Comparison of ENCODE assay signal across 22 cellular contexts in the genomic region with DNA sequence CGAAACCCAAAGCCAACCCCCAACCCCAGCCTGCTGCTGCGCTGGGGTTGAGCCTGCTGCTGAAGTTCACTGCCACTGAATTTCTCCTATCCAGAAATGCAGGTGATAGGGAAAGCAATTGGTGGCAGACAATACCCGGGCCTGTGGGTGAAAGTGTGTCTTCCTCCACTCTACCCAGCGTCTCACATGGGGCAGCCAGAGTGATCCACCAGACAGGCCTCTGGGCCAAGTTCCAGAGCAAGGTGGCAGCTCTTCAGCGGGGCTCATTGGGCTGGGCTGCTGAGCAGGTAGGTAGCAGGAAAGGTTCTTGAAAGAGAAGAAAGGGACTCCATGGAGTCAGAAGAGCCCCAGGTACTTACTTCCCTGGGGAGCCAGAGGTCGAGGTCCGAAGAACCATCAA. TPM values are rescaled to one million over a fixed set of nuclear protein-coding genes. Genes with fewer than 3 reads are reported as not detected.
"Had no signal": no experiment of that assay in that cellular context is flagged by ENCODE, and none has a peak within 500 bp of the region (broad histone marks: within the 10 kb centered on the region; RNA-seq: fewer than 3 reads in every experiment).

No MANE protein-coding gene starts in this region.

- H3K4me3 ChIP-seq: lower lobe of right lung, neural progenitor cell, spleen, transverse colon had no signal

- H3K4me2 ChIP-seq: neural progenitor cell had no signal

- H3K36me3 ChIP-seq: lower lobe of right lung, neural progenitor cell, spleen, transverse colon had no signal

- H3K4me1 ChIP-seq: lower lobe of right lung, neural progenitor cell, spleen had no signal

- DNase-seq: activated CD4-positive, alpha-beta T cell treated with anti-CD3 and anti-CD28 coated beads for 1 hour; activated CD8-positive, alpha-beta memory T cell treated with anti-CD3 and anti-CD28 coated beads for 24 hours; activated CD8-positive, alpha-beta memory T cell treated with anti-CD3 and anti-CD28 coated beads, Interleukin-2, amount 50 U/mL, for 4 hours; activated naive CD4-positive, alpha-beta T cell treated with anti-CD3 and anti-CD28 coated beads for 36 hours; activated naive CD8-positive, alpha-beta T cell treated with anti-CD3 and anti-CD28 coated beads, Interleukin-2, amount 10 ng/mL, durations not matched to agents 7 days and 5 days; activated T-cell treated with anti-CD3 and anti-CD28 coated beads, Interleukin-2, amount 50 U/mL, for 4 hours; amniotic stem cell; dermis blood vessel endothelial cell; effector memory CD4-positive, alpha-beta T cell; islet precursor cell; left colon; lower lobe of right lung; mesendoderm; naive thymus-derived CD4-positive, alpha-beta T cell; stimulated activated CD4-positive, alpha-beta T cell treated with anti-CD3 and anti-CD28 coated beads, Interleukin-4, amount 100 ng/mL, for 1 hour; stimulated activated naive CD4-positive, alpha-beta T cell; T-helper 9 cell; transverse colon had no signal

- H2AFZ ChIP-seq: neural progenitor cell had no signal

- H3K9ac ChIP-seq: neural progenitor cell had no signal

- ATAC-seq: activated T-cell treated with anti-CD3 and anti-CD28 coated beads, Interleukin-2, amount 50 U/mL, for 4 hours; left colon; lower lobe of right lung; naive thymus-derived CD4-positive, alpha-beta T cell had no signal

- H3K9me3 ChIP-seq: lower lobe of right lung, spleen, transverse colon had no signal

- H3K27ac ChIP-seq: lower lobe of right lung, neural progenitor cell, spleen had no signal

RNA-seq across cellular contexts. Expression of a gene that starts 6.0 kb away (rescaled TPM):
- total RNA-seq: activated naive CD8-positive, alpha-beta T cell treated with anti-CD3 and anti-CD28 coated beads, Interleukin-2, amount 10 ng/mL, durations not matched to agents 7 days and 5 days; activated T-helper 2 cell treated with anti-CD3 and anti-CD28 coated beads, Interferon-gamma antibody, Interleukin-2, Interleukin-4, amounts not matched to agents 10 μg/mL and 5 μg/mL and 100 μg/mL, durations not matched to agents 14 hours and 24 hours and 36 hours; naive thymus-derived CD4-positive, alpha-beta T cell; T-helper 1 cell treated with Interleukin-12 subunit alpha and Interleukin-12 subunit beta and Interleukin-4 antibody, amounts not matched to agents 30 ng/mL and 1 ng/mL, for 36 hours had no signal
